8 cellular contexts compared by ENCODE assay signal in genomic region chr1:206912445-206913095, GRCh38. TPM values are rescaled to one million over a fixed set of nuclear protein-coding genes. Genes with fewer than 3 reads are reported as not detected.
A peak's percentile ranks its signal among the peaks of the same experiment; 100 is the strongest.
DNase-seq lines count a peak whose midpoint lies in the region; TF ChIP-seq lines count a peak whose summit lies in the region.

No MANE protein-coding gene starts in this region.

- peak; percentile 83 for DNase-seq in activated CD8-positive, alpha-beta memory T cell treated with anti-CD3 and anti-CD28 coated beads for 24 hours
- DNase-seq in activated CD8-positive, alpha-beta memory T cell treated with anti-CD3 and anti-CD28 coated beads, Interleukin-2, amount 50 U/mL, for 48 hours = no peak
- peak; percentile 66 for DNase-seq in Jurkat, Clone E6-1 (ENCODE audit: low read depth, low spot score)
- DNase-seq in NOMO-1 treated with DMSO at 0.1 percent for 48 hours (lab: John Stamatoyannopoulos, UW; ENCODE audit: unreplicated experiment) (peak; percentile 60), epithelial cell of prostate (ENCODE audit: low read depth, low spot score) (peak; percentile 10), myocyte (ENCODE audit: low read depth) (peak; percentile 86), type B pancreatic cell (ENCODE audit: extremely low spot score, unreplicated experiment) (no peak)
- peak; percentile 51 for DNase-seq in activated CD8-positive, alpha-beta memory T cell treated with anti-CD3 and anti-CD28 coated beads, Interleukin-2, amount 50 U/mL, for 4 hours

- peaks cover 4% of the 10 kb centered on the region for H3K4me1 Mint-ChIP-seq in type B pancreatic cell (ENCODE audit: unreplicated experiment)

- H3K27ac Mint-ChIP-seq in type B pancreatic cell = no peak overlapping the region

- H3K36me3 Mint-ChIP-seq in type B pancreatic cell = no peaks in the 10 kb centered on the region

- TF ChIP-seq CTCF in type B pancreatic cell (conservative IDR thresholded peaks at IDR 0.05) = peak; percentile 90

- peaks cover 78% of the 10 kb centered on the region for H3K27me3 Mint-ChIP-seq in type B pancreatic cell

- H3K9me3 Mint-ChIP-seq in type B pancreatic cell = peaks cover 3% of the 10 kb centered on the region

- H3K27ac ChIP-seq in epithelial cell of prostate = no peak overlapping the region

- H3K4me3 ChIP-seq in Jurkat, Clone E6-1 (ENCODE audit: low read length) = no peak overlapping the region

- H3K4me3 Mint-ChIP-seq in type B pancreatic cell = no peak overlapping the region

RNA-seq across cellular contexts. Expression of gene FCMR, which starts 9.2 kb away (rescaled TPM):
- 18.5 TPM for polyA plus RNA-seq in Jurkat, Clone E6-1 (2012; ENCODE audit: insufficient read depth, insufficient read length)
- total RNA-seq in myocyte (not detected in 2 replicates), type B pancreatic cell (ENCODE audit: low replicate concordance) (0.58 and 0.81 TPM in 2 replicates)
- polyA plus RNA-seq in myocyte (2012) = not detected

RNA-seq across cellular contexts. Expression of gene IL24, which starts 15.3 kb away (rescaled TPM):
- polyA plus RNA-seq in Jurkat, Clone E6-1 (2012; ENCODE audit: insufficient read depth, insufficient read length) = 0.90 TPM
- total RNA-seq in myocyte (not detected in 2 replicates), type B pancreatic cell (ENCODE audit: low replicate concordance) (not detected in 2 replicates)
- polyA plus RNA-seq in myocyte (2012) = not detected

RNA-seq across cellular contexts. Expression of gene PIGR, which starts 33.7 kb away (rescaled TPM):
- polyA plus RNA-seq in Jurkat, Clone E6-1 (2012; ENCODE audit: insufficient read depth, insufficient read length) = not detected
- total RNA-seq in myocyte = not detected in 2 replicates
- polyA plus RNA-seq in myocyte (2012) = not detected
- total RNA-seq in type B pancreatic cell (ENCODE audit: low replicate concordance) = 16.9 and 30.1 TPM in 2 replicates

RNA-seq across cellular contexts. Expression of gene IL20, which starts 47.1 kb away (rescaled TPM):
- polyA plus RNA-seq in Jurkat, Clone E6-1 (2012; ENCODE audit: insufficient read depth, insufficient read length) = not detected
- not detected in 2 replicates for total RNA-seq in myocyte
- polyA plus RNA-seq in myocyte (2012) = not detected
- total RNA-seq in type B pancreatic cell (ENCODE audit: low replicate concordance) = not detected in 2 replicates

RNA-seq across cellular contexts. Expression of gene FCAMR, which starts 57.7 kb away (rescaled TPM):
- not detected for polyA plus RNA-seq in Jurkat, Clone E6-1 (2012; ENCODE audit: insufficient read depth, insufficient read length)
- total RNA-seq in myocyte = not detected in 2 replicates
- not detected for polyA plus RNA-seq in myocyte (2012)
- not detected in 2 replicates for total RNA-seq in type B pancreatic cell (ENCODE audit: low replicate concordance)

Comparison
In these comparisons a context has a peak if more than half of its experiments do, and no peak if none do; other contexts are left out.
1. DNase-seq: peak in activated CD8-positive, alpha-beta memory T cell treated with anti-CD3 and anti-CD28 coated beads for 24 hours (single experiment), Jurkat, Clone E6-1 (single experiment), NOMO-1 treated with DMSO at 0.1 percent for 48 hours (single experiment), activated CD8-positive, alpha-beta memory T cell treated with anti-CD3 and anti-CD28 coated beads, Interleukin-2, amount 50 U/mL, for 4 hours (single experiment), epithelial cell of prostate (single experiment) and myocyte (single experiment); none in activated CD8-positive, alpha-beta memory T cell treated with anti-CD3 and anti-CD28 coated beads, Interleukin-2, amount 50 U/mL, for 48 hours (single experiment) and type B pancreatic cell (single experiment).
2. RNA of gene PIGR, which starts 33.7 kb away (total RNA-seq): 16.9 to 30.1 TPM in type B pancreatic cell; not detected in myocyte; every median in the first group is over 10 times any median in the second.